20 cellular contexts compared by ENCODE assay signal in the genomic region with DNA sequence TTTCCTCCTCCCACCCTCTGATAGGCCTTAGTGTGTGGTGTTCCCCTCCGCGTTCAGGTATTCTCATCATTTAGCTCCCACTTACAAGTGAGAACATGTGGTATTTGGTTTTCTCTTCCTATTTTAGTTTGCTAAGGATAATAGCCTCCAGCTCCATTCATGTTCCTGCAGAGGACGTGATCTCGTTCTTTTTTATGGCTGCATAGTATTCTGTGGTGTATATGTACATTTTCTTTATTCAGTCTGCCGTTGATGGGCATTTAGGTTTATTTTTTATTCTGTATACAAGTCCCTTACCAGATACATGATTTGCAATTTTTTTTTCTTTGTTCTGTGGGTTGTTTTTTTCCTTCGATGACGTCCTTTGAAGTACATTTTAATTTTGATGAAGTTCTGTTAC. TPM values are rescaled to one million over a fixed set of nuclear protein-coding genes. Genes with fewer than 3 reads are reported as not detected.
DNase-seq lines count a peak whose midpoint lies in the region; ATAC-seq and TF ChIP-seq lines count a peak whose summit lies in the region.
"Had no signal": no experiment of that assay in that cellular context is flagged by ENCODE, and none has a peak within 500 bp of the region (broad histone marks: within the 10 kb centered on the region; RNA-seq: fewer than 3 reads in every experiment).

No MANE protein-coding gene starts in this region.

- WGBS in mesendoderm (ENCODE audit: extremely low coverage, insufficient coverage, low lambda C conversion rate), result no CpG with 5 or more reads among the region's 7 CpGs

- no peaks in the 10 kb centered on the region for H3K27me3 Mint-ChIP-seq in activated CD8-positive, alpha-beta T cell treated with anti-CD3 and anti-CD28 coated beads, Interleukin-2, amount 10 ng/mL, durations not matched to agents 7 days and 5 days (ENCODE audit: low read depth)
- H3K27me3 Mint-ChIP-seq in activated CD8-positive, alpha-beta T cell treated with anti-CD3 and anti-CD28 coated beads for 36 hours, result no peaks in the 10 kb centered on the region
- H3K27me3 Mint-ChIP-seq in stimulated activated naive CD8-positive, alpha-beta T cell treated with anti-CD3 and anti-CD28 coated beads, Interleukin-15, Interleukin-2, amounts not matched to agents 100 ng/mL and 50 ng/mL, for 24 hours, result no peaks in the 10 kb centered on the region
- H3K27me3 Mint-ChIP-seq in endothelial cell (ENCODE audit: unreplicated experiment), result no peaks in the 10 kb centered on the region
- H3K27me3 Mint-ChIP-seq: B cell; CD4-positive, alpha-beta T cell; CD8-positive, alpha-beta memory T cell had no signal

- H4K5ac ChIP-seq in mesendoderm (ENCODE audit: low read length), result no peak overlapping the region

- H2AK5ac ChIP-seq in mesendoderm (ENCODE audit: low read length), result no peak overlapping the region

- H2BK5ac ChIP-seq in mesendoderm (ENCODE audit: low read length), result no peak overlapping the region

- POLR2A ChIA-PET in activated CD8-positive, alpha-beta T cell treated with anti-CD3 and anti-CD28 coated beads, Interleukin-2, amount 10 ng/mL, durations not matched to agents 7 days and 5 days (lab: Charles Lee), result no interaction called here
- POLR2A ChIA-PET in activated CD8-positive, alpha-beta T cell treated with anti-CD3 and anti-CD28 coated beads for 36 hours (lab: Charles Lee), result no interaction called here

- DNase-seq in activated CD8-positive, alpha-beta T cell treated with anti-CD3 and anti-CD28 coated beads, Interleukin-2, amount 10 ng/mL, durations not matched to agents 7 days and 5 days, result no peak
- DNase-seq in activated CD8-positive, alpha-beta T cell treated with anti-CD3 and anti-CD28 coated beads for 36 hours, result no peak
- no peak for DNase-seq in stimulated activated naive CD8-positive, alpha-beta T cell treated with anti-CD3 and anti-CD28 coated beads, Interleukin-15, Interleukin-2, amounts not matched to agents 100 U/mL and 50 U/mL, for 24 hours
- DNase-seq in endothelial cell (ENCODE audit: low spot score) (no peak), mesendoderm (no peak)
- DNase-seq: CD4-positive, alpha-beta T cell; CD8-positive, alpha-beta memory T cell; DMS 273 treated with DMSO at 0.1 percent for 48 hours; DMS79; EL; GDM1 had no signal

- CTCF ChIA-PET in activated CD8-positive, alpha-beta T cell treated with anti-CD3 and anti-CD28 coated beads, Interleukin-2, amount 10 ng/mL, durations not matched to agents 7 days and 5 days (lab: Charles Lee), result interaction anchor here (1.1 kb wide), 1 partner anchor 263 kb away, joined by 3 read pairs; no protein-coding TSS in a partner anchor
- CTCF ChIA-PET in activated CD8-positive, alpha-beta T cell treated with anti-CD3 and anti-CD28 coated beads for 36 hours (lab: Charles Lee), result interaction anchor here (1.9 kb wide), 1 partner anchor 141 kb away, joined by 5 read pairs; no protein-coding TSS in a partner anchor

- intact Hi-C loops in activated CD8-positive, alpha-beta T cell treated with anti-CD3 and anti-CD28 coated beads for 36 hours (cut with micrococcal nuclease), result no loop called here

- no peak for ATAC-seq in activated CD8-positive, alpha-beta T cell treated with anti-CD3 and anti-CD28 coated beads, Interleukin-2, amount 10 ng/mL, durations not matched to agents 7 days and 5 days
- no peak for ATAC-seq in activated CD8-positive, alpha-beta T cell treated with anti-CD3 and anti-CD28 coated beads for 36 hours
- ATAC-seq in stimulated activated naive CD8-positive, alpha-beta T cell treated with anti-CD3 and anti-CD28 coated beads, Interleukin-15, Interleukin-2, amounts not matched to agents 100 U/mL and 50 U/mL, for 24 hours, result no peak
- ATAC-seq in GM18517 (IDR thresholded peaks at IDR 0.05; ENCODE audit: unreplicated experiment), result no peak
- ATAC-seq: GM12878, GM23338 had no signal

- no peak overlapping the region for H3K4me3 ChIP-seq in mesendoderm (ENCODE audit: low read length)
- H3K4me3 ChIP-seq: BLaER1, GM12878, GM23338, HAP-1 had no signal

- H3K27me3 ChIP-seq in mesendoderm (ENCODE audit: insufficient read depth, low read length, poor library complexity), result no peaks in the 10 kb centered on the region
- H3K27me3 ChIP-seq: BLaER1 had no signal

- peaks cover 7% of the 10 kb centered on the region for H3K79me1 ChIP-seq in mesendoderm (ENCODE audit: low read length)

- no peak overlapping the region for H3K4ac ChIP-seq in mesendoderm (ENCODE audit: low read depth, low read length)

- peak overlapping the region; percentile 27 for H3K27ac Mint-ChIP-seq in activated CD8-positive, alpha-beta T cell treated with anti-CD3 and anti-CD28 coated beads, Interleukin-2, amount 10 ng/mL, durations not matched to agents 7 days and 5 days
- H3K27ac Mint-ChIP-seq in activated CD8-positive, alpha-beta T cell treated with anti-CD3 and anti-CD28 coated beads for 36 hours, result no peak overlapping the region
- H3K27ac Mint-ChIP-seq in stimulated activated naive CD8-positive, alpha-beta T cell treated with anti-CD3 and anti-CD28 coated beads, Interleukin-15, Interleukin-2, amounts not matched to agents 100 ng/mL and 50 ng/mL, for 24 hours, result peak overlapping the region; percentile 29
- no peak overlapping the region for H3K27ac Mint-ChIP-seq in endothelial cell (ENCODE audit: unreplicated experiment)
- H3K27ac Mint-ChIP-seq: B cell; CD4-positive, alpha-beta T cell; GM23338 had no signal

- H3K79me2 ChIP-seq in mesendoderm (ENCODE audit: control insufficient read depth, insufficient read depth, low read length), result peaks cover 2% of the 10 kb centered on the region

- H3K56ac ChIP-seq in mesendoderm (ENCODE audit: low read length), result no peak overlapping the region

- no peak overlapping the region for H3K4me3 Mint-ChIP-seq in activated CD8-positive, alpha-beta T cell treated with anti-CD3 and anti-CD28 coated beads, Interleukin-2, amount 10 ng/mL, durations not matched to agents 7 days and 5 days
- no peak overlapping the region for H3K4me3 Mint-ChIP-seq in activated CD8-positive, alpha-beta T cell treated with anti-CD3 and anti-CD28 coated beads for 36 hours
- H3K4me3 Mint-ChIP-seq in stimulated activated naive CD8-positive, alpha-beta T cell treated with anti-CD3 and anti-CD28 coated beads, Interleukin-15, Interleukin-2, amounts not matched to agents 100 ng/mL and 50 ng/mL, for 24 hours, result no peak overlapping the region
- H3K4me3 Mint-ChIP-seq in endothelial cell (ENCODE audit: unreplicated experiment), result peak overlapping the region; percentile 44
- H3K4me3 Mint-ChIP-seq: B cell; CD4-positive, alpha-beta T cell; GM23338 had no signal

- peaks cover 54% of the 10 kb centered on the region for H3K36me3 Mint-ChIP-seq in activated CD8-positive, alpha-beta T cell treated with anti-CD3 and anti-CD28 coated beads, Interleukin-2, amount 10 ng/mL, durations not matched to agents 7 days and 5 days (ENCODE audit: low read depth)
- peaks cover 50% of the 10 kb centered on the region for H3K36me3 Mint-ChIP-seq in activated CD8-positive, alpha-beta T cell treated with anti-CD3 and anti-CD28 coated beads for 36 hours (ENCODE audit: low read depth)
- peaks cover 77% of the 10 kb centered on the region for H3K36me3 Mint-ChIP-seq in stimulated activated naive CD8-positive, alpha-beta T cell treated with anti-CD3 and anti-CD28 coated beads, Interleukin-15, Interleukin-2, amounts not matched to agents 100 ng/mL and 50 ng/mL, for 24 hours (ENCODE audit: low read depth)
- H3K36me3 Mint-ChIP-seq in endothelial cell (ENCODE audit: low read depth, unreplicated experiment), result peaks cover 31% of the 10 kb centered on the region

- no peak overlapping the region for H3K18ac ChIP-seq in mesendoderm (ENCODE audit: low read length)

- no peak overlapping the region for H3K23ac ChIP-seq in mesendoderm (ENCODE audit: low read length)

- H3K4me2 ChIP-seq in mesendoderm (ENCODE audit: low read length), result no peak overlapping the region
- H3K4me2 ChIP-seq: BLaER1, GM23338 had no signal

- H3K9ac ChIP-seq in mesendoderm (ENCODE audit: low read length), result no peak overlapping the region
- H3K9ac ChIP-seq: BLaER1 had no signal

- no peak for TF ChIP-seq CTCF in activated CD8-positive, alpha-beta T cell treated with anti-CD3 and anti-CD28 coated beads for 36 hours (IDR thresholded peaks at IDR 0.05)
- TF ChIP-seq CTCF in endothelial cell (IDR thresholded peaks at IDR 0.05; ENCODE audit: unreplicated experiment), result no peak

- H3K27ac ChIP-seq in mesendoderm (ENCODE audit: low read depth, low read length), result no peak overlapping the region
- H3K27ac ChIP-seq: 22Rv1, BLaER1, C4-2B had no signal

- H4K8ac ChIP-seq in mesendoderm (ENCODE audit: low read depth, low read length), result no peak overlapping the region

- no peaks in the 10 kb centered on the region for H3K4me1 ChIP-seq in mesendoderm (ENCODE audit: control insufficient read depth, low read depth, low read length)
- H3K4me1 ChIP-seq: BLaER1, HAP-1 had no signal

- peaks cover 12% of the 10 kb centered on the region for H3K36me3 ChIP-seq in mesendoderm (ENCODE audit: control insufficient read depth, insufficient read depth, low read length)

- H3K9me3 Mint-ChIP-seq in activated CD8-positive, alpha-beta T cell treated with anti-CD3 and anti-CD28 coated beads, Interleukin-2, amount 10 ng/mL, durations not matched to agents 7 days and 5 days (ENCODE audit: insufficient read depth), result no peaks in the 10 kb centered on the region
- H3K9me3 Mint-ChIP-seq in activated CD8-positive, alpha-beta T cell treated with anti-CD3 and anti-CD28 coated beads for 36 hours, result no peaks in the 10 kb centered on the region
- no peaks in the 10 kb centered on the region for H3K9me3 Mint-ChIP-seq in stimulated activated naive CD8-positive, alpha-beta T cell treated with anti-CD3 and anti-CD28 coated beads, Interleukin-15, Interleukin-2, amounts not matched to agents 100 ng/mL and 50 ng/mL, for 24 hours
- H3K9me3 Mint-ChIP-seq in endothelial cell (ENCODE audit: unreplicated experiment), result no peaks in the 10 kb centered on the region
- H3K9me3 Mint-ChIP-seq: CD4-positive, alpha-beta T cell; CD8-positive, alpha-beta memory T cell; GM23338 had no signal

- H2BK15ac ChIP-seq in mesendoderm (replicated peaks; ENCODE audit: low read depth), result no peak overlapping the region

- no peaks in the 10 kb centered on the region for H3K4me1 Mint-ChIP-seq in activated CD8-positive, alpha-beta T cell treated with anti-CD3 and anti-CD28 coated beads, Interleukin-2, amount 10 ng/mL, durations not matched to agents 7 days and 5 days (ENCODE audit: low read depth)
- H3K4me1 Mint-ChIP-seq in activated CD8-positive, alpha-beta T cell treated with anti-CD3 and anti-CD28 coated beads for 36 hours (ENCODE audit: low read depth), result no peaks in the 10 kb centered on the region
- H3K4me1 Mint-ChIP-seq in stimulated activated naive CD8-positive, alpha-beta T cell treated with anti-CD3 and anti-CD28 coated beads, Interleukin-15, Interleukin-2, amounts not matched to agents 100 ng/mL and 50 ng/mL, for 24 hours (ENCODE audit: low read depth), result no peaks in the 10 kb centered on the region
- no peaks in the 10 kb centered on the region for H3K4me1 Mint-ChIP-seq in endothelial cell (ENCODE audit: unreplicated experiment)
- H3K4me1 Mint-ChIP-seq: B cell, GM23338 had no signal

- H2BK120ac ChIP-seq in mesendoderm (ENCODE audit: low read depth, low read length), result no peak overlapping the region

RNA-seq across cellular contexts. Expression of a gene that starts 18.8 kb away (rescaled TPM):
- total RNA-seq in activated CD8-positive, alpha-beta T cell treated with anti-CD3 and anti-CD28 coated beads, Interleukin-2, amount 10 ng/mL, durations not matched to agents 7 days and 5 days, result 1 to 10 TPM; 5.8 to 6.5 TPM
- 10 to 100 TPM; 10.2 to 10.5 TPM for total RNA-seq in activated CD8-positive, alpha-beta T cell treated with anti-CD3 and anti-CD28 coated beads for 36 hours
- 2.2 TPM for total RNA-seq in endothelial cell (ENCODE audit: unreplicated experiment)
- 4.6 TPM for polyA plus RNA-seq in mesendoderm (2013, experiment 1 of 2)
- 4.5 TPM for polyA plus RNA-seq in mesendoderm (2013, experiment 2 of 2)

RNA-seq across cellular contexts. Expression of a gene that starts 23.6 kb away (rescaled TPM):
- total RNA-seq in activated CD8-positive, alpha-beta T cell treated with anti-CD3 and anti-CD28 coated beads, Interleukin-2, amount 10 ng/mL, durations not matched to agents 7 days and 5 days, result 100 to 1,000 TPM; 100 to 104 TPM
- total RNA-seq in activated CD8-positive, alpha-beta T cell treated with anti-CD3 and anti-CD28 coated beads for 36 hours, result 100 to 1,000 TPM; 119 to 130 TPM
- 110 TPM for total RNA-seq in endothelial cell (ENCODE audit: unreplicated experiment)
- polyA plus RNA-seq in mesendoderm (2013, experiment 1 of 2), result 188 TPM
- 199 TPM for polyA plus RNA-seq in mesendoderm (2013, experiment 2 of 2)

Comparison
In these comparisons a context has a peak if more than half of its experiments do, and no peak if none do; other contexts are left out.
1. H3K27ac Mint-ChIP-seq: peak in activated CD8-positive, alpha-beta T cell treated with anti-CD3 and anti-CD28 coated beads, Interleukin-2, amount 10 ng/mL, durations not matched to agents 7 days and 5 days (single experiment) and stimulated activated naive CD8-positive, alpha-beta T cell treated with anti-CD3 and anti-CD28 coated beads, Interleukin-15, Interleukin-2, amounts not matched to agents 100 ng/mL and 50 ng/mL, for 24 hours (single experiment); none in activated CD8-positive, alpha-beta T cell treated with anti-CD3 and anti-CD28 coated beads for 36 hours (single experiment) and endothelial cell (single experiment).